20 cellular contexts compared by ENCODE assay signal in the genomic region with DNA sequence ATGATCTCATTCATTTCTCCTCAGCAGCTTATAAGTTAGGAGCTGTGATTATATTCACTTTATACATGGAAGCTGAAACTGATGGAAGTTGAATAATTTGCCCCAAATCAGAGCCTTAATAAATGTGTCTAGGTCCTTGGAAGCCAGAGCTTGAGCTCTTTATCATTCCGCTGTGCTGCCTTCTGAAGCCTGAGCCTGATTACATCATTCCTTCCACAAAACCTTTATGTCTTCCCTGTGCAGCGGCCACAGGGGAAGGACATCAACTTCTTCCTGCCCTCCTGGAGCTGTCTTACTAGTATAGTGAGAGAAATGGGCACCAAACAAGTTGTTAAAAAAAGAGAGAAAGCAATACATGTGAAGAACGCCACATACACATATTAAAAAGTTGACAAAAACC. TPM values are rescaled to one million over a fixed set of nuclear protein-coding genes. Genes with fewer than 3 reads are reported as not detected.
A peak's percentile ranks its signal among the peaks of the same experiment; 100 is the strongest.
DNase-seq lines count a peak whose midpoint lies in the region; ATAC-seq and TF ChIP-seq lines count a peak whose summit lies in the region.
"Had no signal": no experiment of that assay in that cellular context is flagged by ENCODE, and none has a peak within 500 bp of the region (broad histone marks: within the 10 kb centered on the region; RNA-seq: fewer than 3 reads in every experiment).

No MANE protein-coding gene starts in this region.

- no peak overlapping the region for H2AFZ ChIP-seq in smooth muscle cell (ENCODE audit: low read depth)

- H3K9ac ChIP-seq in smooth muscle cell (ENCODE audit: low read depth): no peak overlapping the region

- peaks cover 8% of the 10 kb centered on the region for H3F3A ChIP-seq in smooth muscle cell (ENCODE audit: low read depth)

- POLR2A ChIA-PET in WTC11 (lab: Charles Lee): interaction anchor here (0.8 kb wide), 1 partner anchor 87 kb away, joined by 3 read pairs; no protein-coding TSS in a partner anchor

- H4K20me1 ChIP-seq in smooth muscle cell (ENCODE audit: low read depth): peaks cover 100% of the 10 kb centered on the region

- TF ChIP-seq CTCF in left ventricle myocardium inferior (IDR thresholded peaks at IDR 0.05; ENCODE audit: borderline replicate concordance): no peak
- no peak for TF ChIP-seq CTCF in right atrium auricular region (IDR thresholded peaks at IDR 0.05)
- TF ChIP-seq CTCF in WTC11 (IDR thresholded peaks at IDR 0.05): no peak
- no peak for TF ChIP-seq CTCF in smooth muscle cell (IDR thresholded peaks at IDR 0.05; ENCODE audit: borderline replicate concordance, insufficient read depth, poor library complexity, severe bottlenecking)

- CTCF ChIA-PET in WTC11 (lab: Charles Lee): interaction anchor here (0.7 to 2.0 kb wide), 5 partner anchors 48 to 348 kb away, joined by 3 to 7 read pairs (median 5); no protein-coding TSS in a partner anchor

- H3K4me2 ChIP-seq in smooth muscle cell: peak overlapping the region; percentile 24

- H3K36me3 ChIP-seq in left ventricle myocardium inferior (no peaks in the 10 kb centered on the region), right atrium auricular region (no peaks in the 10 kb centered on the region), smooth muscle cell (ENCODE audit: low read depth) (no peaks in the 10 kb centered on the region)

- peak overlapping the region; percentile 88 for H3K27ac ChIP-seq in left ventricle myocardium inferior (replicated peaks)
- peak overlapping the region in 1 of 2 donors; percentile 24 for H3K27ac ChIP-seq in right atrium auricular region
- no peak overlapping the region for H3K27ac ChIP-seq in smooth muscle cell (ENCODE audit: low read depth)

- WGBS in smooth muscle cell (ENCODE audit: low lambda C conversion rate): 59% methylated on average over 3 of the region's 3 CpGs

- no peaks in the 10 kb centered on the region for H3K36me3 Mint-ChIP-seq in WTC11
- peaks cover 3% of the 10 kb centered on the region for H3K36me3 Mint-ChIP-seq in effector memory CD8-positive, alpha-beta T cell (ENCODE audit: insufficient read depth)
- H3K36me3 Mint-ChIP-seq in activated CD4-positive, alpha-beta T cell treated with anti-CD3 and anti-CD28 coated beads, Interleukin-2, amount 10 ng/mL, durations not matched to agents 24 days and 14 days (ENCODE audit: low read depth): peaks cover 6% of the 10 kb centered on the region
- no peaks in the 10 kb centered on the region for H3K36me3 Mint-ChIP-seq in stimulated activated memory B cell treated with anti-CD40 and anti-IgM and Interleukin-4, amounts not matched to agents 10 μg/mL and 1 μg/mL and 100 μg/mL, for 72 hours

- H3K27me3 Mint-ChIP-seq in WTC11 (ENCODE audit: low read depth): no peaks in the 10 kb centered on the region; the same call in none of the 2 replicates
- H3K27me3 Mint-ChIP-seq in effector memory CD8-positive, alpha-beta T cell: no peaks in the 10 kb centered on the region
- H3K27me3 Mint-ChIP-seq in activated CD4-positive, alpha-beta T cell treated with anti-CD3 and anti-CD28 coated beads, Interleukin-2, amount 10 ng/mL, durations not matched to agents 24 days and 14 days: peaks cover 4% of the 10 kb centered on the region
- no peaks in the 10 kb centered on the region for H3K27me3 Mint-ChIP-seq in stimulated activated memory B cell treated with anti-CD40 and anti-IgM and Interleukin-4, amounts not matched to agents 10 μg/mL and 1 μg/mL and 100 μg/mL, for 72 hours

- no peak overlapping the region for H3K4me3 Mint-ChIP-seq in WTC11
- H3K4me3 Mint-ChIP-seq in effector memory CD8-positive, alpha-beta T cell: peak overlapping the region; percentile 21 to 64
- H3K4me3 Mint-ChIP-seq in activated CD4-positive, alpha-beta T cell treated with anti-CD3 and anti-CD28 coated beads, Interleukin-2, amount 10 ng/mL, durations not matched to agents 24 days and 14 days: no peak overlapping the region
- no peak overlapping the region for H3K4me3 Mint-ChIP-seq in stimulated activated memory B cell treated with anti-CD40 and anti-IgM and Interleukin-4, amounts not matched to agents 10 μg/mL and 1 μg/mL and 100 μg/mL, for 72 hours
- H3K4me3 Mint-ChIP-seq: H9 had no signal

- H3K4me1 ChIP-seq in left ventricle myocardium inferior: peaks cover 100% of the 10 kb centered on the region
- peaks cover 0 to 81% of the 10 kb centered on the region in 2 donors for H3K4me1 ChIP-seq in right atrium auricular region
- H3K4me1 ChIP-seq in smooth muscle cell (ENCODE audit: low read depth): peaks cover 35% of the 10 kb centered on the region

- H3K4me1 Mint-ChIP-seq in WTC11: peaks cover 71% of the 10 kb centered on the region
- H3K4me1 Mint-ChIP-seq in effector memory CD8-positive, alpha-beta T cell (ENCODE audit: low read depth in 2 of 2): peaks cover 57 to 85% of the 10 kb centered on the region in 2 donors
- peaks cover 24% of the 10 kb centered on the region for H3K4me1 Mint-ChIP-seq in activated CD4-positive, alpha-beta T cell treated with anti-CD3 and anti-CD28 coated beads, Interleukin-2, amount 10 ng/mL, durations not matched to agents 24 days and 14 days
- peaks cover 66% of the 10 kb centered on the region for H3K4me1 Mint-ChIP-seq in stimulated activated memory B cell treated with anti-CD40 and anti-IgM and Interleukin-4, amounts not matched to agents 10 μg/mL and 1 μg/mL and 100 μg/mL, for 72 hours

- H3K79me2 ChIP-seq in smooth muscle cell (ENCODE audit: low read depth): peaks cover 40% of the 10 kb centered on the region

- no peaks in the 10 kb centered on the region for H3K9me3 Mint-ChIP-seq in WTC11
- no peaks in the 10 kb centered on the region for H3K9me3 Mint-ChIP-seq in effector memory CD8-positive, alpha-beta T cell
- no peaks in the 10 kb centered on the region for H3K9me3 Mint-ChIP-seq in activated CD4-positive, alpha-beta T cell treated with anti-CD3 and anti-CD28 coated beads, Interleukin-2, amount 10 ng/mL, durations not matched to agents 24 days and 14 days
- no peaks in the 10 kb centered on the region for H3K9me3 Mint-ChIP-seq in stimulated activated memory B cell treated with anti-CD40 and anti-IgM and Interleukin-4, amounts not matched to agents 10 μg/mL and 1 μg/mL and 100 μg/mL, for 72 hours
- H3K9me3 Mint-ChIP-seq: H9 had no signal

- H3K9me3 ChIP-seq in left ventricle myocardium inferior (replicated peaks) (no peaks in the 10 kb centered on the region), right atrium auricular region (no peaks in the 10 kb centered on the region), smooth muscle cell (replicated peaks; ENCODE audit: low read depth) (no peaks in the 10 kb centered on the region)

- H3K27ac Mint-ChIP-seq in WTC11: no peak overlapping the region
- peak overlapping the region in 1 of 2 donors; percentile 35 for H3K27ac Mint-ChIP-seq in effector memory CD8-positive, alpha-beta T cell
- H3K27ac Mint-ChIP-seq in activated CD4-positive, alpha-beta T cell treated with anti-CD3 and anti-CD28 coated beads, Interleukin-2, amount 10 ng/mL, durations not matched to agents 24 days and 14 days: no peak overlapping the region
- H3K27ac Mint-ChIP-seq in stimulated activated memory B cell treated with anti-CD40 and anti-IgM and Interleukin-4, amounts not matched to agents 10 μg/mL and 1 μg/mL and 100 μg/mL, for 72 hours: no peak overlapping the region

- no peaks in the 10 kb centered on the region for H3K27me3 ChIP-seq in left ventricle myocardium inferior (ENCODE audit: low read depth)
- no peaks in the 10 kb centered on the region for H3K27me3 ChIP-seq in right atrium auricular region
- H3K27me3 ChIP-seq in smooth muscle cell (ENCODE audit: low read depth): peaks cover 8% of the 10 kb centered on the region

- intact Hi-C loops in left ventricle myocardium inferior (cut with micrococcal nuclease): no loop called here
- intact Hi-C loops in activated CD4-positive, alpha-beta T cell treated with anti-CD3 and anti-CD28 coated beads, Interleukin-2, amount 10 ng/mL, durations not matched to agents 24 days and 14 days (cut with micrococcal nuclease): no loop called here

- ATAC-seq in WTC11: peak; percentile 47; the same call in 1 of the 2 replicates
- no peak for ATAC-seq in effector memory CD8-positive, alpha-beta T cell (replicated peaks)
- ATAC-seq in stimulated activated memory B cell treated with anti-CD40 and anti-IgM and Interleukin-4, amounts not matched to agents 10 μg/mL and 1 μg/mL and 100 μg/mL, for 72 hours: no peak
- no peak for ATAC-seq in HG03025 (IDR thresholded peaks at IDR 0.05; ENCODE audit: low FRiP score, unreplicated experiment)
- ATAC-seq: Right ventricle myocardium inferior had no signal

- H3K4me3 ChIP-seq in left ventricle myocardium inferior (no peak overlapping the region), right atrium auricular region (no peak overlapping the region), smooth muscle cell (no peak overlapping the region)

- DNase-seq in left ventricle myocardium inferior (no peak), right atrium auricular region (ENCODE audit: low spot score) (no peak), WTC11 (ENCODE audit: low spot score) (no peak), smooth muscle cell (lab: John Stamatoyannopoulos, UW; ENCODE audit: unreplicated experiment) (no peak)
- DNase-seq in effector memory CD8-positive, alpha-beta T cell: no peak
- DNase-seq in activated CD4-positive, alpha-beta T cell treated with anti-CD3 and anti-CD28 coated beads, Interleukin-2, amount 10 ng/mL, durations not matched to agents 24 days and 14 days: no peak
- DNase-seq: COR-L47, DMS 273 treated with DMSO at 0.1 percent for 48 hours, DND-41, H9, IMR-90, Kasumi-1, NCI-H1105, NCI-H187, NCI-H2107, NCI-H510A treated with DMSO at 0.1 percent for 48 hours, NCI-H774 had no signal

TF ChIP-seq in WTC11, 78 proteins besides CTCF, POLR2A, EP300 and RAD21 (continues in another document):
- TF ChIP-seq, protein P1, sequence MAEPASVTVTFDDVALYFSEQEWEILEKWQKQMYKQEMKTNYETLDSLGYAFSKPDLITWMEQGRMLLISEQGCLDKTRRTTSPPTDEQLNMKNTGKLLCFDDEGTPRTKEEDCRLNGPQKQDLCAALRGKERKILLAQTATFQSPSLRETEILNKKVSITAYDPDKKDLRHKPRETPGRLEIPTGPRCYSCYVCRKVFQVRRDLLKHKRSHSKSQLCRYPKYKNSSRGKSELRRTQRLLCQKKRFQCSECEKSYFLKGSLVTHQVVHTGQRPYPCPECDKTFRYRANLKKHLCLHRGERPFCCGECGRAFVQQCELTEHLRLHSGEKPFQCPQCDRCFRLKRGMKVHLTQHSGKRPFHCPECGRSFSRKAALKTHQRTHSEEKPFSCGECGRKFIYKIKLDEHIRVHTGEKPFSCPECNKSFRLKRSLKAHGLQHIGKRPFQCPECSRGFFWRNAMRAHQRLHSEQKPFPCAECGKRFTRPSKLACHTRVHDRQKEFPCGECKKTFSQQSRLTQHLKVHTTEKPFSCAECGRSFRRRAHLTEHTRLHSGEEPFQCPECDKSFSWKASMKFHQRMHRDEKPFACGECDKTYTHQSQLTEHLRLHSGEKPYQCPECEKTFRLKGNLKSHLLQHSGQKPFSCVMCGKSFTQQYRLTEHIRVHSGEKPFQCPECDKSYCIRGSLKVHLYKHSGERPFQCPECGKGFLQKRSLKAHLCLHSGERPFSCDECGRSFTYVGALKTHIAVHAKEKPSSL (CRISPR knock-in tag; conservative IDR thresholded peaks at IDR 0.05): no peak

RNA-seq across cellular contexts. Expression of a gene that starts 6.9 kb away (rescaled TPM):
- total RNA-seq in left ventricle myocardium inferior (19.7 TPM), right atrium auricular region (10 to 100 TPM in 1 of 2 donors, 1 to 10 TPM in 1; 8.7 to 13.0 TPM), WTC11 (2021) (39.9 to 52.3 TPM (median 41.8 TPM) in 3 replicates), smooth muscle cell (3.1 and 3.9 TPM in 2 replicates)
- polyA plus RNA-seq in smooth muscle cell: 2.4 and 2.7 TPM in 2 replicates
- 16.0 and 16.6 TPM in 2 replicates for total RNA-seq in activated CD4-positive, alpha-beta T cell treated with anti-CD3 and anti-CD28 coated beads, Interleukin-2, amount 10 ng/mL, durations not matched to agents 24 days and 14 days

Comparison
In these comparisons a context has a peak if more than half of its experiments do, and no peak if none do; other contexts are left out.
1. H3K4me3 Mint-ChIP-seq: peak in effector memory CD8-positive, alpha-beta T cell (2 of 2); none in WTC11 (single experiment), activated CD4-positive, alpha-beta T cell treated with anti-CD3 and anti-CD28 coated beads, Interleukin-2, amount 10 ng/mL, durations not matched to agents 24 days and 14 days (single experiment) and stimulated activated memory B cell treated with anti-CD40 and anti-IgM and Interleukin-4, amounts not matched to agents 10 μg/mL and 1 μg/mL and 100 μg/mL, for 72 hours (single experiment).